Comparison of ENCODE assay signal across 18 cellular contexts in genomic region chr1:167763525-167764220, GRCh38. TPM values are rescaled to one million over a fixed set of nuclear protein-coding genes. Genes with fewer than 3 reads are reported as not detected.
DNase-seq lines count a peak whose midpoint lies in the region; ATAC-seq and TF ChIP-seq lines count a peak whose summit lies in the region.
"Had no signal": no experiment of that assay in that cellular context is flagged by ENCODE, and none has a peak within 500 bp of the region (broad histone marks: within the 10 kb centered on the region; RNA-seq: fewer than 3 reads in every experiment).

No MANE protein-coding gene starts in this region.

- DNase-seq in ELF-1 (ENCODE audit: low read depth, low spot score) (peak; percentile 39), OCI-M1 (lab: John Stamatoyannopoulos, UW) (peak; percentile 40), neural crest cell (ENCODE audit: low read depth, low spot score) (peak; percentile 25), NCI-H524 treated with DMSO at 0.1 percent for 48 hours (lab: John Stamatoyannopoulos, UW) (no peak)
- DNase-seq in activated CD4-positive, alpha-beta T cell treated with anti-CD3 and anti-CD28 coated beads, Interleukin-2, amount 10 ng/mL, durations not matched to agents 7 days and 5 days = no peak
- DNase-seq: activated CD8-positive, alpha-beta memory T cell treated with anti-CD3 and anti-CD28 coated beads, Interleukin-2, amount 50 U/mL, for 4 hours; BE2C; dermis blood vessel endothelial cell; EL; kidney glomerular epithelial cell; NCI-H1092; NCI-H526 treated with DMSO at 0.1 percent for 48 hours; right lobe of liver; stimulated activated CD4-positive, alpha-beta T cell treated with anti-CD3 and anti-CD28 coated beads, Interleukin-4, amount 100 ng/mL, for 4 hours; stimulated activated naive B cell treated with anti-CD40 and anti-IgM and Interleukin-4, amounts not matched to agents 10 μg/mL and 1 μg/mL and 100 μg/mL, for 72 hours had no signal

- ATAC-seq in esophagus mucosa = peak; percentile 72
- ATAC-seq in HG03196 (IDR thresholded peaks at IDR 0.05; ENCODE audit: unreplicated experiment) = no peak
- ATAC-seq in HG03457 (IDR thresholded peaks at IDR 0.05; ENCODE audit: unreplicated experiment) = no peak
- ATAC-seq: right lobe of liver; stimulated activated naive B cell treated with anti-CD40 and anti-IgM and Interleukin-4, amounts not matched to agents 10 μg/mL and 1 μg/mL and 100 μg/mL, for 72 hours had no signal

- H3K27me3 Mint-ChIP-seq in neural crest cell (ENCODE audit: low read depth) = no peaks in the 10 kb centered on the region
- no peaks in the 10 kb centered on the region for H3K27me3 Mint-ChIP-seq in activated CD4-positive, alpha-beta T cell treated with anti-CD3 and anti-CD28 coated beads, Interleukin-2, amount 10 ng/mL, durations not matched to agents 7 days and 5 days
- H3K27me3 Mint-ChIP-seq: stimulated activated naive B cell treated with anti-CD40 and anti-IgM and Interleukin-4, amounts not matched to agents 10 μg/mL and 1 μg/mL and 100 μg/mL, for 72 hours had no signal

- H3K4me3 Mint-ChIP-seq in neural crest cell = no peak overlapping the region
- no peak overlapping the region for H3K4me3 Mint-ChIP-seq in activated CD4-positive, alpha-beta T cell treated with anti-CD3 and anti-CD28 coated beads, Interleukin-2, amount 10 ng/mL, durations not matched to agents 7 days and 5 days
- H3K4me3 Mint-ChIP-seq: stimulated activated naive B cell treated with anti-CD40 and anti-IgM and Interleukin-4, amounts not matched to agents 10 μg/mL and 1 μg/mL and 100 μg/mL, for 72 hours had no signal

- no peaks in the 10 kb centered on the region for H3K9me3 Mint-ChIP-seq in neural crest cell
- H3K9me3 Mint-ChIP-seq in activated CD4-positive, alpha-beta T cell treated with anti-CD3 and anti-CD28 coated beads, Interleukin-2, amount 10 ng/mL, durations not matched to agents 7 days and 5 days = no peaks in the 10 kb centered on the region
- H3K9me3 Mint-ChIP-seq: stimulated activated naive B cell treated with anti-CD40 and anti-IgM and Interleukin-4, amounts not matched to agents 10 μg/mL and 1 μg/mL and 100 μg/mL, for 72 hours had no signal

- peaks cover 44% of the 10 kb centered on the region for H3K4me1 Mint-ChIP-seq in neural crest cell
- H3K4me1 Mint-ChIP-seq in activated CD4-positive, alpha-beta T cell treated with anti-CD3 and anti-CD28 coated beads, Interleukin-2, amount 10 ng/mL, durations not matched to agents 7 days and 5 days = peaks cover 35% of the 10 kb centered on the region

- H3K27ac Mint-ChIP-seq in neural crest cell (ENCODE audit: unreplicated experiment) = no peak overlapping the region
- no peak overlapping the region for H3K27ac Mint-ChIP-seq in activated CD4-positive, alpha-beta T cell treated with anti-CD3 and anti-CD28 coated beads, Interleukin-2, amount 10 ng/mL, durations not matched to agents 7 days and 5 days
- H3K27ac Mint-ChIP-seq: stimulated activated naive B cell treated with anti-CD40 and anti-IgM and Interleukin-4, amounts not matched to agents 10 μg/mL and 1 μg/mL and 100 μg/mL, for 72 hours had no signal

- peaks cover 13% of the 10 kb centered on the region for H3K36me3 Mint-ChIP-seq in neural crest cell (ENCODE audit: low read depth)
- H3K36me3 Mint-ChIP-seq in activated CD4-positive, alpha-beta T cell treated with anti-CD3 and anti-CD28 coated beads, Interleukin-2, amount 10 ng/mL, durations not matched to agents 7 days and 5 days (ENCODE audit: low read depth) = peaks cover 16% of the 10 kb centered on the region

- CTCF ChIA-PET in activated CD4-positive, alpha-beta T cell treated with anti-CD3 and anti-CD28 coated beads, Interleukin-2, amount 10 ng/mL, durations not matched to agents 7 days and 5 days (lab: Charles Lee) = interaction anchor here (0.7 to 1.7 kb wide), 2 partner anchors 20 to 103 kb away, joined by 4 to 5 read pairs; no protein-coding TSS in a partner anchor

- POLR2A ChIA-PET in activated CD4-positive, alpha-beta T cell treated with anti-CD3 and anti-CD28 coated beads, Interleukin-2, amount 10 ng/mL, durations not matched to agents 7 days and 5 days (lab: Charles Lee) = no interaction called here

- TF ChIP-seq CTCF in neural crest cell (conservative IDR thresholded peaks at IDR 0.05) = no peak

RNA-seq across cellular contexts. Expression of gene MPZL1, which starts 41.9 kb away (rescaled TPM):
- total RNA-seq in esophagus mucosa (97.5 TPM), neural crest cell (113 and 114 TPM in 2 replicates)
- total RNA-seq in activated CD4-positive, alpha-beta T cell treated with anti-CD3 and anti-CD28 coated beads, Interleukin-2, amount 10 ng/mL, durations not matched to agents 7 days and 5 days = 10 to 100 TPM; 12.5 to 14.1 TPM

Comparison
In these comparisons a context has a peak if more than half of its experiments do, and no peak if none do; other contexts are left out.
1. DNase-seq: peak in ELF-1 (single experiment), OCI-M1 (single experiment) and neural crest cell (single experiment); none in NCI-H524 treated with DMSO at 0.1 percent for 48 hours (single experiment) and activated CD4-positive, alpha-beta T cell treated with anti-CD3 and anti-CD28 coated beads, Interleukin-2, amount 10 ng/mL, durations not matched to agents 7 days and 5 days (single experiment).